ENCODE assay signal across 8 cellular contexts in the genomic region with DNA sequence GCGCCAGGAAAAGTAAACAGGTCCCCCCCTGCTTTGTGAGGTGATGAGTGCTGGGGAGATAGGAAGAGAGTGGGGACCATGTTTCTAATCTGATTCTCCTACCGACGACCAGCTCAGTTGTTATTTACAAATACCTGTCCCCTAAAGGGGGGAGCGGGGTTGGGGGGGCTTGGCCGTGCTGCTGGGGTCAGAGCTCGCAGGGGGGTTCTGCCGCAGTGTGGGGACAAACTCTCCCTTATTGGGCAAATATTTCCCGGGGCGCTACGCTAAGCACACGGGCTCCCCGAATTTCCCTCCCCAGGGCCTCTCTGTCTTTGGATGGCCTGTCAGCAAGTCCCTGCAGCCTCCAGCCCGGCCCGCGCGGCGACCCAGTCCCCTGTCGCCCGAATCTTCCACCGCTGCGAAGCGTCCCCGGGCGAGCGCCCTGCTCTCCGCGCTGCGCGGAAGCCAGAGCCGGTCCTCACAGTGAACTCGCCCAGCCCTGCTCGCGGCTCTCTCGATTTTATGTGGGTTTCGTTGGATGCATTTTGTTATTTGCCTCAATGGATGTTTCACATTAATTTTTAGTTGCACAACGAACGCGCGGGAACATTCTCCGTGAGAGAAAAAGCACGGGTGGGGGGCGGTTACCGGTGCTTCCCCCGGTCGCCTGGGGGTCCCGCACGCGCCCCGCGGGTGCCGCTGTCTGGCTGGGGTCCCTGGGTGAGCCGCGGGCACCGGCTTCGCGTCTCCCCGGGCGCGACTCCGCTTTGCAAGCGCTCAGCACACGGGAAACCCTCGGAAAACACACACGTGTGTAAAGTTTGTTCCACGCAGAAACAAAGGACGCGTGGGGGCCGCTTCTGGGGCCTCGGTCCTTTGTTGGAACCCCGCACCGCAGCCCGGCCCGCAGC. TPM values are rescaled to one million over a fixed set of nuclear protein-coding genes. Genes with fewer than 3 reads are reported as not detected.
DNase-seq lines count a peak whose midpoint lies in the region; ATAC-seq and TF ChIP-seq lines count a peak whose summit lies in the region.

No MANE protein-coding gene starts in this region.

- ATAC-seq in GM21390 (IDR thresholded peaks at IDR 0.05; ENCODE audit: unreplicated experiment) = no peak

- H3K27ac Mint-ChIP-seq in progenitor cell of endocrine pancreas = peak overlapping the region; percentile 90

- DNase-seq in HFF-Myc (ENCODE audit: extremely low read depth, low read depth) (no peak), foreskin fibroblast (peak in 1 of 2 donors; percentile 51), progenitor cell of endocrine pancreas (ENCODE audit: low spot score, unreplicated experiment) (no peak), glomerular visceral epithelial cell (ENCODE audit: extremely low spot score) (no peak), superior temporal gyrus (ENCODE audit: extremely low spot score) (no peak), cortex of kidney (lab: John Stamatoyannopoulos, UW) (no peak)
- DNase-seq in activated T-cell treated with anti-CD3 and anti-CD28 coated beads, Interleukin-2, amount 50 U/mL, for 1 hour = peak; percentile 52

- no peaks in the 10 kb centered on the region for H3K36me3 Mint-ChIP-seq in progenitor cell of endocrine pancreas (ENCODE audit: insufficient read depth)

- H3K4me3 Mint-ChIP-seq in progenitor cell of endocrine pancreas (ENCODE audit: low read depth) = peak overlapping the region; percentile 75

- peaks cover 12% of the 10 kb centered on the region for H3K27me3 Mint-ChIP-seq in progenitor cell of endocrine pancreas

- H3K4me1 Mint-ChIP-seq in progenitor cell of endocrine pancreas (ENCODE audit: low read depth) = peaks cover 14% of the 10 kb centered on the region

- no peaks in the 10 kb centered on the region for H3K9me3 Mint-ChIP-seq in progenitor cell of endocrine pancreas (ENCODE audit: low read depth)

- TF ChIP-seq CTCF in HFF-Myc (IDR thresholded peaks at IDR 0.05; ENCODE audit: low read depth, low read length, missing control alignments) = no peak
- no peak for TF ChIP-seq CTCF in foreskin fibroblast (IDR thresholded peaks at IDR 0.05; ENCODE audit: low read depth, low read length)
- TF ChIP-seq CTCF in progenitor cell of endocrine pancreas (IDR thresholded peaks at IDR 0.05; ENCODE audit: unreplicated experiment) = no peak

- H3K4me3 ChIP-seq in HFF-Myc (replicated peaks; ENCODE audit: low read depth, low read length) (peak overlapping the region; percentile 11), foreskin fibroblast (ENCODE audit: low read depth in 1 of 2, low read length in 2 of 2) (peak overlapping the region; percentile 22 to 34)

RNA-seq across cellular contexts. Expression of gene STX16, which starts 1.5 kb away (rescaled TPM):
- total RNA-seq in progenitor cell of endocrine pancreas = 78.8 and 85.6 TPM in 2 replicates

RNA-seq across cellular contexts. Expression of gene NPEPL1, which starts 43.1 kb away (rescaled TPM):
- total RNA-seq in progenitor cell of endocrine pancreas = 55.4 and 56.3 TPM in 2 replicates
